ENCODE assay signal across 8 cellular contexts in genomic region chr5:169584998-169585451, GRCh38. TPM values are rescaled to one million over a fixed set of nuclear protein-coding genes. Genes with fewer than 3 reads are reported as not detected.
A peak's percentile ranks its signal among the peaks of the same experiment; 100 is the strongest.
DNase-seq lines count a peak whose midpoint lies in the region; ATAC-seq and TF ChIP-seq lines count a peak whose summit lies in the region.
"Had no signal": no experiment of that assay in that cellular context is flagged by ENCODE, and none has a peak within 500 bp of the region (broad histone marks: within the 10 kb centered on the region; RNA-seq: fewer than 3 reads in every experiment).

No MANE protein-coding gene starts in this region.

- no peak for TF ChIP-seq RAD21 in neural cell (conservative IDR thresholded peaks at IDR 0.05)

- H3K9me3 ChIP-seq in DOHH2 (ENCODE audit: control insufficient read depth, insufficient read depth, low read length) (no peaks in the 10 kb centered on the region), MG63 (no peaks in the 10 kb centered on the region), neural cell (ENCODE audit: low read length) (no peaks in the 10 kb centered on the region)

- no peaks in the 10 kb centered on the region for H3K9me3 Mint-ChIP-seq in chondrocyte (ENCODE audit: low read depth)

- TF ChIP-seq CTCF in DOHH2 (IDR thresholded peaks at IDR 0.05; ENCODE audit: low read depth, low read length, poor library complexity, severe bottlenecking) (no peak), chondrocyte (IDR thresholded peaks at IDR 0.05) (no peak), neural cell (IDR thresholded peaks at IDR 0.05; ENCODE audit: poor library complexity, severe bottlenecking) (no peak)

- H3K4me2 ChIP-seq in DOHH2 (ENCODE audit: low read length), result peak overlapping the region; percentile 68
- H3K4me2 ChIP-seq in neural cell (ENCODE audit: low read length), result no peak overlapping the region

- H3K79me2 ChIP-seq in DOHH2 (ENCODE audit: control insufficient read depth, low read length), result peaks cover 56% of the 10 kb centered on the region
- peaks cover 13% of the 10 kb centered on the region for H3K79me2 ChIP-seq in neural cell (replicated peaks; ENCODE audit: insufficient read depth, low read length)

- H4K20me1 ChIP-seq in DOHH2 (ENCODE audit: control insufficient read depth, insufficient read depth, low read depth, low read length) (peaks cover 6% of the 10 kb centered on the region; the same call in 1 of the 2 replicates), neural cell (ENCODE audit: insufficient read depth) (no peaks in the 10 kb centered on the region)

- peaks cover 49% of the 10 kb centered on the region for H3K4me1 Mint-ChIP-seq in chondrocyte (ENCODE audit: low read depth)

- peak overlapping the region; percentile 81 for H3K4me3 ChIP-seq in DOHH2 (ENCODE audit: low read length)
- peak overlapping the region; percentile 95 for H3K4me3 ChIP-seq in MG63
- peak overlapping the region; percentile 82 for H3K4me3 ChIP-seq in neural cell (ENCODE audit: low read length)

- peak overlapping the region; percentile 98 for H3K27ac Mint-ChIP-seq in chondrocyte (ENCODE audit: unreplicated experiment)

- peaks cover 14% of the 10 kb centered on the region for H3K4me1 ChIP-seq in DOHH2 (ENCODE audit: control insufficient read depth, low read length)

- H3K9ac ChIP-seq in neural cell (ENCODE audit: low read length), result no peak overlapping the region

- no peak overlapping the region for H3K27ac ChIP-seq in DOHH2 (ENCODE audit: low read depth, low read length)
- no peak overlapping the region for H3K27ac ChIP-seq in neural cell (ENCODE audit: low read length)

- TF ChIP-seq EP300 in neural cell (conservative IDR thresholded peaks at IDR 0.05; ENCODE audit: poor library complexity, severe bottlenecking), result no peak

- H3K36me3 ChIP-seq in DOHH2 (ENCODE audit: control insufficient read depth, low read length), result peaks cover 38% of the 10 kb centered on the region
- H3K36me3 ChIP-seq in MG63, result peaks cover 54% of the 10 kb centered on the region
- no peaks in the 10 kb centered on the region for H3K36me3 ChIP-seq in neural cell (ENCODE audit: insufficient read depth, low read length)

- DNase-seq in MG63 (no peak), chondrocyte (ENCODE audit: low spot score) (no peak), epidermal melanocyte (ENCODE audit: insufficient read length, low spot score) (no peak)
- DNase-seq: SIG-M5 had no signal

- peaks cover 12% of the 10 kb centered on the region; the same call in 1 of the 2 replicates for H3K27me3 ChIP-seq in DOHH2 (ENCODE audit: control insufficient read depth, low read length)
- no peaks in the 10 kb centered on the region for H3K27me3 ChIP-seq in MG63
- no peaks in the 10 kb centered on the region for H3K27me3 ChIP-seq in neural cell (ENCODE audit: insufficient read depth, low read depth, low read length)

- no peak overlapping the region for H2AFZ ChIP-seq in neural cell (ENCODE audit: low read depth, low read length)

- peak overlapping the region; percentile 99 for H3K4me3 Mint-ChIP-seq in chondrocyte (ENCODE audit: unreplicated experiment)

- peaks cover 12% of the 10 kb centered on the region for H3K36me3 Mint-ChIP-seq in chondrocyte (ENCODE audit: low read depth)

- H3F3A ChIP-seq in DOHH2 (ENCODE audit: control insufficient read depth, insufficient read depth) (peaks cover 4% of the 10 kb centered on the region; the same call in 1 of the 2 replicates), neural cell (ENCODE audit: insufficient read depth, low read length, poor library complexity, severe bottlenecking) (no peaks in the 10 kb centered on the region)

- H3K9me2 ChIP-seq in DOHH2 (replicated peaks; ENCODE audit: control insufficient read depth, low read length) (no peaks in the 10 kb centered on the region), neural cell (ENCODE audit: insufficient read depth, low read length) (no peaks in the 10 kb centered on the region)

- H3K27me3 Mint-ChIP-seq in chondrocyte (ENCODE audit: low read depth), result no peaks in the 10 kb centered on the region

- no peak for ATAC-seq in HG02678 (IDR thresholded peaks at IDR 0.05; ENCODE audit: unreplicated experiment)
- ATAC-seq in GM21717 (IDR thresholded peaks at IDR 0.05; ENCODE audit: unreplicated experiment), result no peak

TF ChIP-seq in neural cell, 6 proteins besides CTCF, POLR2A, EP300 and RAD21:
- TF ChIP-seq EZH2 (IDR thresholded peaks at IDR 0.05; ENCODE audit: borderline replicate concordance, insufficient read depth, low read length, poor library complexity, severe bottlenecking) (no peak), POLR2AphosphoS5 (IDR thresholded peaks at IDR 0.05) (no peak), REST (IDR thresholded peaks at IDR 0.05; ENCODE audit: borderline replicate concordance) (no peak), MXI1 (conservative IDR thresholded peaks at IDR 0.05; ENCODE audit: poor library complexity, severe bottlenecking) (no peak), SMC3 (conservative IDR thresholded peaks at IDR 0.05; ENCODE audit: poor library complexity) (no peak)

RNA-seq across cellular contexts. Expression of gene SPDL1, which starts 1.5 kb away (rescaled TPM):
- total RNA-seq in MG63 (2014; rRNA removed; shearing (Covaris generic); ENCODE audit: low replicate concordance), result 22.4 and 65.6 TPM in 2 replicates
- total RNA-seq in chondrocyte, result 21.4 to 42.1 TPM (median 22.3 TPM) in 3 replicates
- polyA plus RNA-seq in neural cell, result 26.0 and 26.6 TPM in 2 replicates
- 30.7 and 54.9 TPM in 2 replicates for polyA minus RNA-seq in neural cell

RNA-seq across cellular contexts. Expression of gene DOCK2, which starts 52.0 kb away (rescaled TPM):
- total RNA-seq in MG63 (2014; rRNA removed; shearing (Covaris generic); ENCODE audit: low replicate concordance), result 0.39 and 12.6 TPM in 2 replicates
- 2.0 to 11.8 TPM (median 3.1 TPM) in 3 replicates for total RNA-seq in chondrocyte
- polyA plus RNA-seq in neural cell, result 0.15 TPM in 1 of 2 replicates, not detected in the other
- not detected in 2 replicates for polyA minus RNA-seq in neural cell
